19 cellular contexts compared by ENCODE assay signal in genomic region chr1:43304771-43305300, GRCh38. TPM values are rescaled to one million over a fixed set of nuclear protein-coding genes. Genes with fewer than 3 reads are reported as not detected.
DNase-seq lines count a peak whose midpoint lies in the region; ATAC-seq and TF ChIP-seq lines count a peak whose summit lies in the region.
"Had no signal": no experiment of that assay in that cellular context is flagged by ENCODE, and none has a peak within 500 bp of the region (broad histone marks: within the 10 kb centered on the region; RNA-seq: fewer than 3 reads in every experiment).

No MANE protein-coding gene starts in this region.

- DNase-seq in left cardiac atrium (peak; percentile 30), cardiac septum (ENCODE audit: low spot score) (no peak), lower lobe of right lung (peak; percentile 44), iPS-NIHi11 (ENCODE audit: low spot score) (no peak), NCI-H82 treated with DMSO at 0.1 percent for 48 hours (lab: John Stamatoyannopoulos, UW; ENCODE audit: unreplicated experiment) (no peak), NCI-H146 (lab: John Stamatoyannopoulos, UW) (no peak)
- no peak for DNase-seq in central memory CD4-positive, alpha-beta T cell
- DNase-seq: C1 segment of cervical spinal cord, DND-41, H9, MV-4-11, NCI-H1417 treated with DMSO at 0.1 percent for 48 hours, NCI-H2029, NCI-H2171 treated with DMSO at 0.1 percent for 48 hours, NCI-H446 treated with DMSO at 0.1 percent for 48 hours, RPMI8226 had no signal

- H3K27me3 ChIP-seq in lower lobe of right lung (ENCODE audit: low read depth) (no peaks in the 10 kb centered on the region), subcutaneous abdominal adipose tissue (ENCODE audit: control insufficient read depth in 5 of 5, insufficient read depth in 4 of 5, low read length in 5 of 5) (no peaks in the 10 kb centered on the region)

- peak overlapping the region in 2 of 5 donors; percentile 2 to 50 for H3K9ac ChIP-seq in subcutaneous abdominal adipose tissue (ENCODE audit: low read length in 5 of 5)

- TF ChIP-seq CTCF in lower lobe of right lung (IDR thresholded peaks at IDR 0.05) = no peak

- H3K9me3 ChIP-seq in lower lobe of right lung (no peaks in the 10 kb centered on the region), subcutaneous abdominal adipose tissue (ENCODE audit: control insufficient read depth in 5 of 5, low read length in 5 of 5) (no peaks in the 10 kb centered on the region)

- H3K27ac ChIP-seq in lower lobe of right lung = peak overlapping the region; percentile 58
- no peak overlapping the region for H3K27ac ChIP-seq in subcutaneous abdominal adipose tissue (ENCODE audit: low read depth, low read length)

- intact Hi-C loops in left cardiac atrium (cut with DNase I) = loop anchor here in 1 of 2 donors (5.0 kb wide), 1 partner anchor 68 kb away; no protein-coding TSS in a partner anchor
- intact Hi-C loops in cardiac septum (cut with DNase I) = loop anchor here (1.0 to 5.0 kb wide), 2 partner anchors 19 to 68 kb away; no protein-coding TSS in a partner anchor
- intact Hi-C loops in lower lobe of right lung (cut with DNase I) = no loop called here

- H3K4me3 ChIP-seq in lower lobe of right lung (peak overlapping the region; percentile 53), subcutaneous abdominal adipose tissue (ENCODE audit: low read depth in 1 of 5, low read length in 5 of 5) (peak overlapping the region in 4 of 5 donors; percentile 33 to 63 (median 58))
- H3K4me3 ChIP-seq: GM12878 had no signal

- peaks cover 57% of the 10 kb centered on the region for H3K4me1 ChIP-seq in lower lobe of right lung
- H3K4me1 ChIP-seq in subcutaneous abdominal adipose tissue (ENCODE audit: control insufficient read depth in 5 of 5, insufficient read depth in 5 of 5, low read length in 5 of 5) = peaks cover 7 to 55% (median 40%) of the 10 kb centered on the region in 5 donors

- peaks cover 8% of the 10 kb centered on the region for H3K36me3 ChIP-seq in lower lobe of right lung
- peaks cover 0 to 36% (median 27%) of the 10 kb centered on the region in 5 donors for H3K36me3 ChIP-seq in subcutaneous abdominal adipose tissue (ENCODE audit: control insufficient read depth in 5 of 5, insufficient read depth in 5 of 5, low read length in 5 of 5)

- no peak for ATAC-seq in left cardiac atrium
- no peak for ATAC-seq in lower lobe of right lung
- ATAC-seq: GM12878 had no signal

RNA-seq across cellular contexts. Expression of gene TIE1, which starts 4.1 kb away (rescaled TPM):
- total RNA-seq in left cardiac atrium (10 to 100 TPM; 23.1 to 38.9 TPM), cardiac septum (27.7 TPM), lower lobe of right lung (48.5 TPM)

RNA-seq across cellular contexts. Expression of gene C1orf210, which starts 19.5 kb away (rescaled TPM):
- total RNA-seq in left cardiac atrium = not detected
- total RNA-seq in cardiac septum = not detected
- 19.1 TPM for total RNA-seq in lower lobe of right lung
- total RNA-seq: A172, GM12878 had no signal

RNA-seq across cellular contexts. Expression of gene MPL, which starts 32.8 kb away (rescaled TPM):
- total RNA-seq in left cardiac atrium (under 1 TPM; 0.44 to 0.65 TPM), cardiac septum (1.6 TPM), lower lobe of right lung (0.65 TPM)
- total RNA-seq: A172, GM12878, H9 had no signal

RNA-seq across cellular contexts. Expression of gene TMEM125, which starts 35.1 kb away (rescaled TPM):
- total RNA-seq in left cardiac atrium (under 1 TPM; 0.41 to 0.65 TPM), cardiac septum (not detected), lower lobe of right lung (197 TPM)
- total RNA-seq: A172 had no signal

RNA-seq across cellular contexts. Expression of gene CDC20, which starts 53.9 kb away (rescaled TPM):
- total RNA-seq in left cardiac atrium (1 to 10 TPM in 1 of 2 donors, under 1 TPM in 1; 0.34 to 1.4 TPM), cardiac septum (0.78 TPM), lower lobe of right lung (2.4 TPM)

Comparison
In these comparisons a context has a peak if more than half of its experiments do, and no peak if none do; other contexts are left out.
1. DNase-seq: peak in left cardiac atrium (single experiment) and lower lobe of right lung (single experiment); none in cardiac septum (single experiment), iPS-NIHi11 (single experiment), NCI-H82 treated with DMSO at 0.1 percent for 48 hours (single experiment), NCI-H146 (single experiment) and central memory CD4-positive, alpha-beta T cell (single experiment).
2. RNA of gene C1orf210, which starts 19.5 kb away (total RNA-seq): 19.1 TPM in lower lobe of right lung (single experiment); not detected in cardiac septum (single experiment) and not detected in left cardiac atrium; every median in the first group is over 10 times any median in the second.